Comparison of ENCODE assay signal across 8 cellular contexts in the genomic region with DNA sequence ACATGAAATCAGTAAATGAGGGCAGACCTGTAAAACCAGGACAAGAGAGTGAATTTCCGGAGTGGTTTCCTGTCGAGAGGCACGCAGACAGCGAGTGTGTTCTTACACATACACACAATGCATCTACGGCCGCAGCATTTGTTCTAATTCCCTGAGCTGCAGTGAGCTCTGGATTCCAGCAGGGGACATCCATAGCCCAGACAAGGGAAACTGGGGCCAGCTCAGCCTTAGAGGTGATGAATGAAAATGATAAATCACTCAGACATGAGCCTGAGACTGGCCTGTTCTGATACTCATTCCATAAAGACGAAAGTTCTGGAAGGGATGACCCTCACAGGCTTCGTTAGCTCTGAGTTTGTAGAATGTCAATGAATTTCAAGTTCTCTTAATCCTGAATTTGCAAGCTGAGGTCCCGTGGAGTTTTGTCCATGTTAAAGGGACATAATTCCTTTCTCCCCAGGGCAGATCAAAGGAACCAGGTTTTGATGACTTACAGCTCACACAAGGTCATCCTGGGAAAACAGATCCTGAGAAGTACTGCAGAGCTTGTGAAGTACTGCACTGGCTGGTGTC.
DNase-seq lines count a peak whose midpoint lies in the region; ATAC-seq lines count a peak whose summit lies in the region.

No MANE protein-coding gene starts in this region.

- ATAC-seq in GM19351 (IDR thresholded peaks at IDR 0.05; ENCODE audit: unreplicated experiment) = peak; percentile 96
- peak; percentile 99 for ATAC-seq in HG03432 (IDR thresholded peaks at IDR 0.05; ENCODE audit: unreplicated experiment)
- peak; percentile 61 for ATAC-seq in activated naive CD8-positive, alpha-beta T cell treated with anti-CD3 and anti-CD28 coated beads, Interleukin-2, amount 10 ng/mL, durations not matched to agents 7 days and 5 days (ENCODE audit: low read depth)
- ATAC-seq in left cardiac atrium = peak; percentile 96 to 98

- no peaks in the 10 kb centered on the region for H3K9me3 Mint-ChIP-seq in activated naive CD8-positive, alpha-beta T cell treated with anti-CD3 and anti-CD28 coated beads, Interleukin-2, amount 10 ng/mL, durations not matched to agents 7 days and 5 days

- intact Hi-C loops in left cardiac atrium (cut with DNase I) = loop anchor here in 1 of 2 donors (2.0 to 10.0 kb wide), 6 partner anchors 304 to 1571 kb away; no protein-coding TSS in a partner anchor

- H3K4me1 Mint-ChIP-seq in activated naive CD8-positive, alpha-beta T cell treated with anti-CD3 and anti-CD28 coated beads, Interleukin-2, amount 10 ng/mL, durations not matched to agents 7 days and 5 days = peaks cover 11% of the 10 kb centered on the region

- POLR2A ChIA-PET in activated naive CD8-positive, alpha-beta T cell treated with anti-CD3 and anti-CD28 coated beads, Interleukin-2, amount 10 ng/mL, durations not matched to agents 7 days and 5 days (lab: Charles Lee) = no interaction called here

- H3K27me3 Mint-ChIP-seq in activated naive CD8-positive, alpha-beta T cell treated with anti-CD3 and anti-CD28 coated beads, Interleukin-2, amount 10 ng/mL, durations not matched to agents 7 days and 5 days = peaks cover 3% of the 10 kb centered on the region

- no peak overlapping the region for H3K27ac Mint-ChIP-seq in activated naive CD8-positive, alpha-beta T cell treated with anti-CD3 and anti-CD28 coated beads, Interleukin-2, amount 10 ng/mL, durations not matched to agents 7 days and 5 days

- no peak overlapping the region for H3K4me3 Mint-ChIP-seq in activated naive CD8-positive, alpha-beta T cell treated with anti-CD3 and anti-CD28 coated beads, Interleukin-2, amount 10 ng/mL, durations not matched to agents 7 days and 5 days

- DNase-seq in DMS153 (lab: John Stamatoyannopoulos, UW) (peak; percentile 91), NCI-H345 treated with DMSO at 0.1 percent for 48 hours (lab: John Stamatoyannopoulos, UW; ENCODE audit: unreplicated experiment) (peak; percentile 35), left cardiac atrium (peak; percentile 65), retina (peak; percentile 82)
- DNase-seq in activated naive CD8-positive, alpha-beta T cell treated with anti-CD3 and anti-CD28 coated beads, Interleukin-2, amount 10 ng/mL, durations not matched to agents 7 days and 5 days = no peak
- no peak for DNase-seq in activated CD4-positive, CD25-positive, alpha-beta regulatory T cell (lab: John Stamatoyannopoulos, UW)

- no peaks in the 10 kb centered on the region for H3K36me3 Mint-ChIP-seq in activated naive CD8-positive, alpha-beta T cell treated with anti-CD3 and anti-CD28 coated beads, Interleukin-2, amount 10 ng/mL, durations not matched to agents 7 days and 5 days

Comparison
In these comparisons a context has a peak if more than half of its experiments do, and no peak if none do; other contexts are left out.
1. DNase-seq: peak in DMS153 (single experiment), NCI-H345 treated with DMSO at 0.1 percent for 48 hours (single experiment), left cardiac atrium (single experiment) and retina (single experiment); none in activated naive CD8-positive, alpha-beta T cell treated with anti-CD3 and anti-CD28 coated beads, Interleukin-2, amount 10 ng/mL, durations not matched to agents 7 days and 5 days (single experiment) and activated CD4-positive, CD25-positive, alpha-beta regulatory T cell (0 of 4).
2. Peak in every context shown above with its lines, with median percentiles within 50 percentile points of each other: ATAC-seq.